In the genomic region with DNA sequence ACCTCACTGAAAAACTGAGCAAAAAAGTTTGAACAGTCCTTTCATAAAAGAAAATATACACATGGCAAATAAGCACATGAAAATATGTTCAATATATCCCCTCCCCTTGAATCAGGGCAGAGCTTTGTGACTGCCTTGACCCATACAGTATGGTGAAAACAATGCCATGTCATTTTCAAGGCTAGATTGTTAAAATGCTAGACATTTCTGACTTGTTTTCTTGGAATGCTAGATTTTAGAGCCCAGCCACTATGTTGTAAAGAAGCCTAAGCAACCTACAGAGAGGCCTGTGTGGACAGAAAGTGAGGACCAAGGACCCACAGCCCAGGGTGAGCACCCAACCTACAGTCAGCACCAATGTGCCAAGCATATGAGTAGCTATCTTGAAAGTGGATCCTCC, we compare ENCODE assay signal across 19 cellular contexts. TPM values are rescaled to one million over a fixed set of nuclear protein-coding genes. Genes with fewer than 3 reads are reported as not detected.
DNase-seq lines count a peak whose midpoint lies in the region; ATAC-seq and TF ChIP-seq lines count a peak whose summit lies in the region.
"Had no signal": no experiment of that assay in that cellular context is flagged by ENCODE, and none has a peak within 500 bp of the region (broad histone marks: within the 10 kb centered on the region; RNA-seq: fewer than 3 reads in every experiment).

No MANE protein-coding gene starts in this region.

- POLR2A ChIA-PET in activated CD8-positive, alpha-beta T cell treated with anti-CD3 and anti-CD28 coated beads for 36 hours (lab: Charles Lee): no interaction called here
- POLR2A ChIA-PET in activated CD8-positive, alpha-beta T cell treated with anti-CD3 and anti-CD28 coated beads, Interleukin-2, amount 10 ng/mL, durations not matched to agents 7 days and 5 days (lab: Charles Lee): no interaction called here

- no peak for TF ChIP-seq CTCF in activated CD8-positive, alpha-beta T cell treated with anti-CD3 and anti-CD28 coated beads for 36 hours (IDR thresholded peaks at IDR 0.05)

- no peaks in the 10 kb centered on the region for H3K27me3 Mint-ChIP-seq in activated CD8-positive, alpha-beta T cell treated with anti-CD3 and anti-CD28 coated beads for 36 hours
- H3K27me3 Mint-ChIP-seq in activated CD8-positive, alpha-beta T cell treated with anti-CD3 and anti-CD28 coated beads, Interleukin-2, amount 10 ng/mL, durations not matched to agents 7 days and 5 days (ENCODE audit: low read depth): no peaks in the 10 kb centered on the region
- H3K27me3 Mint-ChIP-seq: CD4-positive, alpha-beta T cell; IgD-negative memory B cell had no signal

- H3K4me1 Mint-ChIP-seq in activated CD8-positive, alpha-beta T cell treated with anti-CD3 and anti-CD28 coated beads for 36 hours (ENCODE audit: low read depth): peaks cover 44% of the 10 kb centered on the region
- peaks cover 16% of the 10 kb centered on the region for H3K4me1 Mint-ChIP-seq in activated CD8-positive, alpha-beta T cell treated with anti-CD3 and anti-CD28 coated beads, Interleukin-2, amount 10 ng/mL, durations not matched to agents 7 days and 5 days (ENCODE audit: low read depth)

- DNase-seq in activated CD8-positive, alpha-beta T cell treated with anti-CD3 and anti-CD28 coated beads for 36 hours: no peak
- no peak for DNase-seq in activated CD8-positive, alpha-beta T cell treated with anti-CD3 and anti-CD28 coated beads, Interleukin-2, amount 10 ng/mL, durations not matched to agents 7 days and 5 days
- DNase-seq in astrocyte of the hippocampus (ENCODE audit: low read depth, low spot score) (peak; percentile 78), glomerular visceral epithelial cell (ENCODE audit: extremely low spot score) (peak; percentile 9), middle frontal gyrus (ENCODE audit: extremely low spot score, low spot score) (no peak), GOT3 (lab: John Stamatoyannopoulos, UW) (no peak)
- DNase-seq: activated naive CD4-positive, alpha-beta T cell treated with anti-CD3 and anti-CD28 coated beads, Interleukin-2, amount 50 U/mL, for 16 hours; activated T-cell treated with anti-CD3 and anti-CD28 coated beads, Interleukin-2, amount 50 U/mL, for 1 hour; CD4-positive, alpha-beta T cell; foreskin keratinocyte; left lung; NCI-H187 treated with DMSO at 0.1 percent for 48 hours; NCI-H446 treated with DMSO at 0.1 percent for 48 hours; stimulated activated CD4-positive, alpha-beta T cell treated with anti-CD3 and anti-CD28 coated beads, Interleukin-4, amount 100 ng/mL, for 4 hours; stimulated activated CD8-positive, alpha-beta memory T cell treated with anti-CD3 and anti-CD28 coated beads, Interleukin-4, amount 100 ng/mL, for 48 hours; testis had no signal

- H3K36me3 Mint-ChIP-seq in activated CD8-positive, alpha-beta T cell treated with anti-CD3 and anti-CD28 coated beads for 36 hours (ENCODE audit: low read depth): peaks cover 10% of the 10 kb centered on the region
- peaks cover 13% of the 10 kb centered on the region for H3K36me3 Mint-ChIP-seq in activated CD8-positive, alpha-beta T cell treated with anti-CD3 and anti-CD28 coated beads, Interleukin-2, amount 10 ng/mL, durations not matched to agents 7 days and 5 days (ENCODE audit: low read depth)

- H3K27ac Mint-ChIP-seq in activated CD8-positive, alpha-beta T cell treated with anti-CD3 and anti-CD28 coated beads for 36 hours: no peak overlapping the region
- no peak overlapping the region for H3K27ac Mint-ChIP-seq in activated CD8-positive, alpha-beta T cell treated with anti-CD3 and anti-CD28 coated beads, Interleukin-2, amount 10 ng/mL, durations not matched to agents 7 days and 5 days
- H3K27ac Mint-ChIP-seq: CD4-positive, alpha-beta T cell had no signal

- intact Hi-C loops in activated CD8-positive, alpha-beta T cell treated with anti-CD3 and anti-CD28 coated beads for 36 hours (cut with micrococcal nuclease): no loop called here

- ATAC-seq in activated CD8-positive, alpha-beta T cell treated with anti-CD3 and anti-CD28 coated beads for 36 hours: peak; percentile 30
- ATAC-seq in activated CD8-positive, alpha-beta T cell treated with anti-CD3 and anti-CD28 coated beads, Interleukin-2, amount 10 ng/mL, durations not matched to agents 7 days and 5 days: no peak
- ATAC-seq in GM18867 (IDR thresholded peaks at IDR 0.05; ENCODE audit: unreplicated experiment): no peak
- ATAC-seq in GM21381 (IDR thresholded peaks at IDR 0.05; ENCODE audit: unreplicated experiment): no peak
- ATAC-seq: left lung had no signal

- H3K9me3 Mint-ChIP-seq in activated CD8-positive, alpha-beta T cell treated with anti-CD3 and anti-CD28 coated beads for 36 hours: no peaks in the 10 kb centered on the region
- no peaks in the 10 kb centered on the region for H3K9me3 Mint-ChIP-seq in activated CD8-positive, alpha-beta T cell treated with anti-CD3 and anti-CD28 coated beads, Interleukin-2, amount 10 ng/mL, durations not matched to agents 7 days and 5 days (ENCODE audit: insufficient read depth)
- H3K9me3 Mint-ChIP-seq: CD4-positive, alpha-beta T cell had no signal

- no peak overlapping the region for H3K4me3 Mint-ChIP-seq in activated CD8-positive, alpha-beta T cell treated with anti-CD3 and anti-CD28 coated beads for 36 hours
- H3K4me3 Mint-ChIP-seq in activated CD8-positive, alpha-beta T cell treated with anti-CD3 and anti-CD28 coated beads, Interleukin-2, amount 10 ng/mL, durations not matched to agents 7 days and 5 days: no peak overlapping the region
- H3K4me3 Mint-ChIP-seq: CD4-positive, alpha-beta T cell had no signal

- CTCF ChIA-PET in activated CD8-positive, alpha-beta T cell treated with anti-CD3 and anti-CD28 coated beads for 36 hours (lab: Charles Lee): interaction anchor here (1.2 kb wide), 1 partner anchor 20 kb away, joined by 3 read pairs; no protein-coding TSS in a partner anchor
- CTCF ChIA-PET in activated CD8-positive, alpha-beta T cell treated with anti-CD3 and anti-CD28 coated beads, Interleukin-2, amount 10 ng/mL, durations not matched to agents 7 days and 5 days (lab: Charles Lee): interaction anchor here (1.5 kb wide), 1 partner anchor 20 kb away, joined by 6 read pairs; no protein-coding TSS in a partner anchor

RNA-seq across cellular contexts. Expression of a gene that starts 17.1 kb away (rescaled TPM):
- 10 to 100 TPM; 36.4 to 39.0 TPM for total RNA-seq in activated CD8-positive, alpha-beta T cell treated with anti-CD3 and anti-CD28 coated beads for 36 hours
- total RNA-seq in activated CD8-positive, alpha-beta T cell treated with anti-CD3 and anti-CD28 coated beads, Interleukin-2, amount 10 ng/mL, durations not matched to agents 7 days and 5 days: 10 to 100 TPM; 49.4 to 51.1 TPM

RNA-seq across cellular contexts. Expression of a gene that starts 58.1 kb away (rescaled TPM):
- total RNA-seq in activated CD8-positive, alpha-beta T cell treated with anti-CD3 and anti-CD28 coated beads for 36 hours: 10 to 100 TPM; 18.4 to 21.3 TPM
- total RNA-seq in activated CD8-positive, alpha-beta T cell treated with anti-CD3 and anti-CD28 coated beads, Interleukin-2, amount 10 ng/mL, durations not matched to agents 7 days and 5 days: 10 to 100 TPM; 18.1 to 18.8 TPM

Comparison
In these comparisons a context has a peak if more than half of its experiments do, and no peak if none do; other contexts are left out.
1. DNase-seq: peak in astrocyte of the hippocampus (single experiment) and glomerular visceral epithelial cell (single experiment); none in activated CD8-positive, alpha-beta T cell treated with anti-CD3 and anti-CD28 coated beads for 36 hours (single experiment), activated CD8-positive, alpha-beta T cell treated with anti-CD3 and anti-CD28 coated beads, Interleukin-2, amount 10 ng/mL, durations not matched to agents 7 days and 5 days (single experiment), middle frontal gyrus (single experiment) and GOT3 (single experiment).